ENCODE assay signal across 35 cellular contexts in the genomic region with DNA sequence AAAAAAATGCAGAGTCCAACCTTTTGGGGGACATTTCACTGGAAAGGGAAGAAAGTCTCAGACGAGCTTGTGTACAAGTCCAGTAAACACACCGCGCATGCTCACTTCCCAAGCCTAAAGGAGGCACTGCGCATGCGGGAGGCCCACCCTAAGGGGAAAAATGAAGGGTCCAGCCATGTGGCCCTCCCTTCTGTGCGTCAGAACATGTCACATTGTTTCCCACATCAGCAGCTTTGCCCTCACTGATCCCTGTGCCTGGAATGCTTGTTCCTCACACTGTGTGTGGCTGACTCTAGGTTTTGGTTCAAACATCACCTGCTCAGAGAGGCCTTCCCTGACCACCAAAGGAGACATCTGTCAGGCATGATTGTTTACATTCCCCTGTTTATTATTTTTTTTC. TPM values are rescaled to one million over a fixed set of nuclear protein-coding genes. Genes with fewer than 3 reads are reported as not detected.
"Had no signal": no experiment of that assay in that cellular context is flagged by ENCODE, and none has a peak within 500 bp of the region (broad histone marks: within the 10 kb centered on the region; RNA-seq: fewer than 3 reads in every experiment).

No MANE protein-coding gene starts in this region.

- ATAC-seq: activated CD8-positive, alpha-beta memory T cell treated with anti-CD3 and anti-CD28 coated beads, Interleukin-2, amount 10 ng/mL, durations not matched to agents 7 days and 5 days; activated CD8-positive, alpha-beta T cell treated with anti-CD3 and anti-CD28 coated beads, Interleukin-2, amount 10 ng/mL, durations not matched to agents 7 days and 5 days; activated naive CD8-positive, alpha-beta T cell treated with anti-CD3 and anti-CD28 coated beads, Interleukin-2, amount 50 U/mL, for 24 hours; T-helper 17 cell had no signal

- H3K27me3 ChIP-seq: ascending aorta, cardiac muscle cell had no signal

- H3K36me3 ChIP-seq: ascending aorta, cardiac muscle cell had no signal

- DNase-seq: activated B cell treated with CpG ODN at 0.5 μM for 24 hours; activated CD4-positive, alpha-beta memory T cell treated with anti-CD3 and anti-CD28 coated beads, Interleukin-2, amount 10 ng/mL, durations not matched to agents 7 days and 5 days; activated CD4-positive, alpha-beta T cell treated with anti-CD3 and anti-CD28 coated beads for 4 hours; activated CD4-positive, alpha-beta T cell treated with anti-CD3 and anti-CD28 coated beads, Interleukin-2, amount 10 ng/mL, durations not matched to agents 24 days and 14 days; activated CD4-positive, alpha-beta T cell treated with anti-CD3 and anti-CD28 coated beads, Interleukin-2, amount 50 U/mL, for 1 hour; activated CD4-positive, alpha-beta T cell treated with anti-CD3 and anti-CD28 coated beads, Interleukin-2, amount 50 U/mL, for 48 hours; activated CD4-positive, CD25-positive, alpha-beta regulatory T cell treated with anti-CD3 and anti-CD28 coated beads, Interleukin-2, amount 50 U/mL, for 72 hours; activated CD8-positive, alpha-beta memory T cell treated with anti-CD3 and anti-CD28 coated beads for 24 hours; activated CD8-positive, alpha-beta memory T cell treated with anti-CD3 and anti-CD28 coated beads, Interleukin-2, amount 10 ng/mL, durations not matched to agents 7 days and 5 days; activated CD8-positive, alpha-beta memory T cell treated with anti-CD3 and anti-CD28 coated beads, Interleukin-2, amount 50 U/mL, for 48 hours; activated CD8-positive, alpha-beta T cell treated with anti-CD3 and anti-CD28 coated beads, Interleukin-2, amount 10 ng/mL, durations not matched to agents 7 days and 5 days; activated effector memory CD4-positive, alpha-beta T cell treated with Interleukin-2 at 50 U/mL for 16 hours; activated gamma-delta T cell; activated naive CD4-positive, alpha-beta T cell treated with anti-CD3 and anti-CD28 coated beads, Interleukin-2, amount 10 ng/mL, durations not matched to agents 7 days and 5 days; activated naive CD4-positive, alpha-beta T cell treated with Interleukin-2 at 50 U/mL for 16 hours; activated naive CD8-positive, alpha-beta T cell treated with anti-CD3 and anti-CD28 coated beads, Interleukin-2, amount 10 ng/mL, durations not matched to agents 7 days and 5 days; activated naive CD8-positive, alpha-beta T cell treated with anti-CD3 and anti-CD28 coated beads, Interleukin-2, amount 50 U/mL, for 24 hours; activated T-cell treated with anti-CD3 and anti-CD28 coated beads, Interleukin-2, amount 50 U/mL, for 24 hours; activated T-cell treated with anti-CD3 and anti-CD28 coated beads, Interleukin-2, amount 50 U/mL, for 48 hours; amygdala; anterior cingulate cortex; caudate nucleus; cerebellar nuclear complex; T-helper 17 cell; T1000 had no signal

- FAIRE-seq: bronchial epithelial cell, TTC549 had no signal

- H3K27ac ChIP-seq: ascending aorta, cardiac muscle cell, VCaP had no signal

- H3K4me1 ChIP-seq: ascending aorta had no signal

- H3K4me3 ChIP-seq: ascending aorta, cardiac muscle cell had no signal

- H3K9me3 ChIP-seq: ascending aorta had no signal

RNA-seq across cellular contexts. Expression of a gene that starts 4.4 kb away (rescaled TPM):
- total RNA-seq: activated B cell treated with CpG ODN at 0.5 μM for 24 hours; activated CD4-positive, alpha-beta memory T cell treated with anti-CD3 and anti-CD28 coated beads, Interleukin-2, amount 10 ng/mL, durations not matched to agents 7 days and 5 days; activated CD4-positive, alpha-beta T cell treated with anti-CD3 and anti-CD28 coated beads, Interleukin-2, amount 10 ng/mL, durations not matched to agents 24 days and 14 days; activated CD8-positive, alpha-beta memory T cell treated with anti-CD3 and anti-CD28 coated beads, Interleukin-2, amount 10 ng/mL, durations not matched to agents 7 days and 5 days; activated CD8-positive, alpha-beta T cell treated with anti-CD3 and anti-CD28 coated beads, Interleukin-2, amount 10 ng/mL, durations not matched to agents 7 days and 5 days; activated naive CD8-positive, alpha-beta T cell treated with anti-CD3 and anti-CD28 coated beads, Interleukin-2, amount 10 ng/mL, durations not matched to agents 7 days and 5 days; activated T-helper 2 cell treated with anti-CD3 and anti-CD28 coated beads, Interferon-gamma antibody, Interleukin-2, Interleukin-4, amounts not matched to agents 10 μg/mL and 5 μg/mL and 100 μg/mL, durations not matched to agents 14 hours and 24 hours and 36 hours; ascending aorta; bronchial epithelial cell; cardiac muscle cell; chondrocyte; T-helper 1 cell treated with Interleukin-12 subunit alpha and Interleukin-12 subunit beta and Interleukin-4 antibody, amounts not matched to agents 30 ng/mL and 1 ng/mL, for 36 hours; T-helper 17 cell; T-helper 2 cell treated with Interferon-gamma antibody and Interleukin-4, amounts not matched to agents 100 ng/mL and 5 ng/mL, for 36 hours had no signal
- polyA plus RNA-seq: adipose tissue, cardiac muscle cell had no signal

RNA-seq across cellular contexts. Expression of a gene that starts 6.8 kb away (rescaled TPM):
- total RNA-seq: activated B cell treated with CpG ODN at 0.5 μM for 24 hours; activated CD4-positive, alpha-beta memory T cell treated with anti-CD3 and anti-CD28 coated beads, Interleukin-2, amount 10 ng/mL, durations not matched to agents 7 days and 5 days; activated CD4-positive, alpha-beta T cell treated with anti-CD3 and anti-CD28 coated beads, Interleukin-2, amount 10 ng/mL, durations not matched to agents 24 days and 14 days; activated CD8-positive, alpha-beta memory T cell treated with anti-CD3 and anti-CD28 coated beads, Interleukin-2, amount 10 ng/mL, durations not matched to agents 7 days and 5 days; activated CD8-positive, alpha-beta T cell treated with anti-CD3 and anti-CD28 coated beads, Interleukin-2, amount 10 ng/mL, durations not matched to agents 7 days and 5 days; activated naive CD8-positive, alpha-beta T cell treated with anti-CD3 and anti-CD28 coated beads, Interleukin-2, amount 10 ng/mL, durations not matched to agents 7 days and 5 days; activated T-helper 2 cell treated with anti-CD3 and anti-CD28 coated beads, Interferon-gamma antibody, Interleukin-2, Interleukin-4, amounts not matched to agents 10 μg/mL and 5 μg/mL and 100 μg/mL, durations not matched to agents 14 hours and 24 hours and 36 hours; ascending aorta; bronchial epithelial cell; cardiac muscle cell; chondrocyte; T-helper 1 cell treated with Interleukin-12 subunit alpha and Interleukin-12 subunit beta and Interleukin-4 antibody, amounts not matched to agents 30 ng/mL and 1 ng/mL, for 36 hours; T-helper 17 cell; T-helper 2 cell treated with Interferon-gamma antibody and Interleukin-4, amounts not matched to agents 100 ng/mL and 5 ng/mL, for 36 hours had no signal
- polyA plus RNA-seq: adipose tissue, cardiac muscle cell had no signal

RNA-seq across cellular contexts. Expression of a gene that starts 45.1 kb away (rescaled TPM):
- total RNA-seq: activated B cell treated with CpG ODN at 0.5 μM for 24 hours; activated CD4-positive, alpha-beta memory T cell treated with anti-CD3 and anti-CD28 coated beads, Interleukin-2, amount 10 ng/mL, durations not matched to agents 7 days and 5 days; activated CD4-positive, alpha-beta T cell treated with anti-CD3 and anti-CD28 coated beads, Interleukin-2, amount 10 ng/mL, durations not matched to agents 24 days and 14 days; activated CD8-positive, alpha-beta memory T cell treated with anti-CD3 and anti-CD28 coated beads, Interleukin-2, amount 10 ng/mL, durations not matched to agents 7 days and 5 days; activated CD8-positive, alpha-beta T cell treated with anti-CD3 and anti-CD28 coated beads, Interleukin-2, amount 10 ng/mL, durations not matched to agents 7 days and 5 days; activated naive CD8-positive, alpha-beta T cell treated with anti-CD3 and anti-CD28 coated beads, Interleukin-2, amount 10 ng/mL, durations not matched to agents 7 days and 5 days; activated T-helper 2 cell treated with anti-CD3 and anti-CD28 coated beads, Interferon-gamma antibody, Interleukin-2, Interleukin-4, amounts not matched to agents 10 μg/mL and 5 μg/mL and 100 μg/mL, durations not matched to agents 14 hours and 24 hours and 36 hours; ascending aorta; bronchial epithelial cell; cardiac muscle cell; chondrocyte; T-helper 1 cell treated with Interleukin-12 subunit alpha and Interleukin-12 subunit beta and Interleukin-4 antibody, amounts not matched to agents 30 ng/mL and 1 ng/mL, for 36 hours; T-helper 2 cell treated with Interferon-gamma antibody and Interleukin-4, amounts not matched to agents 100 ng/mL and 5 ng/mL, for 36 hours had no signal
- polyA plus RNA-seq: adipose tissue, cardiac muscle cell had no signal
